In genomic region chr1:32231843-32232432, GRCh38 we compare ENCODE assay signal across 1 cellular context.
TF ChIP-seq lines count a peak whose summit lies in the region.

No MANE protein-coding gene starts in this region.

TF ChIP-seq in HepG2, 621 proteins besides CTCF, POLR2A, EP300 and RAD21:
- TF ChIP-seq ZBTB37 (CRISPR knock-in tag; IDR thresholded peaks at IDR 0.05) (no peak), ZC3H13 (CRISPR knock-in tag; IDR thresholded peaks at IDR 0.05) (0 out of 2 replicates have a peak, but pooled peaks have one; percentile 35)
